In the genomic region with DNA sequence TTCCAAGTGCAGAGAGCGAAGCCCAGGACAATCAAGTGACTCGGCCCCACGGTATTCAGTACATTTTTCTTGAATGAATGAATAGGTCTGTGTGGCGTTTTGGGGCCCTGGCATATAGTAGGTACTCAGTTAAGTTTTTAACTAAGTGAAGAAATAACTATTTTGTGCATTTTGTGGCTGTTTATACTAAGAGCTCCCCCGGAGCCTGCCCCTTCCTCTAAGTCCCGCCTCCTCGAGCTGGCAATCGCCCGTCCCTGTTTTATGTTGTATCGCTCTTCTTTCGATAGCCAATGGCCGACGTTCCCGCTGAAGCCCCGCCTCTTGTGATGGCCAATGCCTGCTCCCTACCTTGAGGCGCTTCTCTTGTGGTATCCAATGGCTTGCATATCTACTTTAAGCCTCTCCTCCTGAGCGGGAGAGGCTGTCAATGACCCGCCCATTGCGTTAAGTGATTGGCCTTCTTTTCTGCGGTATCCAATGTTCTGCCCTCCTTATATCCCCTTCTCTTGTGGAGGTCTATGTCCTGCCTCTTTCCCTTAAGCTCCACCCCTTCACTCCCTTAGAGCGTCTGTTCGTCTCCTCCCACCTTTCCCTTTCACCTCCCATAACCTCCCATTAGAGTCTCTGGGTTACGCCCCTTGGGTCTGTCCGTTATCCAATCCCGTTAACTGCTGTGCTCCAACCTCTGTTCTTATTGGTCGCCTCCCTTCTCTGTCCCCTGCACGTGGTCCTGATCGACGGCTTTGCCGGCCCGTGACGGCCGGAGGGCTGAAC, we compare ENCODE assay signal across 1 cellular context.
TF ChIP-seq lines count a peak whose summit lies in the region.

No MANE protein-coding gene starts in this region.

TF ChIP-seq in HepG2, 621 proteins besides CTCF, POLR2A, EP300 and RAD21 (continued from another document):
- TF ChIP-seq TMF1 (CRISPR knock-in tag; IDR thresholded peaks at IDR 0.05; ENCODE audit: low read depth) (no peak), PLRG1 (conservative IDR thresholded peaks at IDR 0.05) (no peak), JDP2 (CRISPR knock-in tag; IDR thresholded peaks at IDR 0.05; ENCODE audit: borderline replicate concordance) (no peak), IRX3 (CRISPR knock-in tag; IDR thresholded peaks at IDR 0.05; ENCODE audit: borderline replicate concordance, low read depth) (no peak), GATA4 (IDR thresholded peaks at IDR 0.05; ENCODE audit: borderline replicate concordance, low read depth) (no peak), CHD2 (IDR thresholded peaks at IDR 0.05; ENCODE audit: low read depth, low read length) (peak; percentile 73; the same call in 1 of the 2 replicates), KDM4B (CRISPR knock-in tag; IDR thresholded peaks at IDR 0.05) (no peak), KLF9 (CRISPR knock-in tag; IDR thresholded peaks at IDR 0.05; ENCODE audit: low read depth) (no peak), ZNF607 (CRISPR knock-in tag; IDR thresholded peaks at IDR 0.05; ENCODE audit: borderline replicate concordance) (peak; percentile 3; the same call in 1 of the 2 replicates), ZNF234 (CRISPR knock-in tag; conservative IDR thresholded peaks at IDR 0.05) (no peak), MZF1 (CRISPR knock-in tag; IDR thresholded peaks at IDR 0.05; ENCODE audit: borderline replicate concordance) (no peak)
- TF ChIP-seq, protein P1, sequence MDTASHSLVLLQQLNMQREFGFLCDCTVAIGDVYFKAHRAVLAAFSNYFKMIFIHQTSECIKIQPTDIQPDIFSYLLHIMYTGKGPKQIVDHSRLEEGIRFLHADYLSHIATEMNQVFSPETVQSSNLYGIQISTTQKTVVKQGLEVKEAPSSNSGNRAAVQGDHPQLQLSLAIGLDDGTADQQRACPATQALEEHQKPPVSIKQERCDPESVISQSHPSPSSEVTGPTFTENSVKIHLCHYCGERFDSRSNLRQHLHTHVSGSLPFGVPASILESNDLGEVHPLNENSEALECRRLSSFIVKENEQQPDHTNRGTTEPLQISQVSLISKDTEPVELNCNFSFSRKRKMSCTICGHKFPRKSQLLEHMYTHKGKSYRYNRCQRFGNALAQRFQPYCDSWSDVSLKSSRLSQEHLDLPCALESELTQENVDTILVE (CRISPR knock-in tag; IDR thresholded peaks at IDR 0.05): peak; percentile 30; the same call in 1 of the 2 replicates
- TF ChIP-seq, protein P2, sequence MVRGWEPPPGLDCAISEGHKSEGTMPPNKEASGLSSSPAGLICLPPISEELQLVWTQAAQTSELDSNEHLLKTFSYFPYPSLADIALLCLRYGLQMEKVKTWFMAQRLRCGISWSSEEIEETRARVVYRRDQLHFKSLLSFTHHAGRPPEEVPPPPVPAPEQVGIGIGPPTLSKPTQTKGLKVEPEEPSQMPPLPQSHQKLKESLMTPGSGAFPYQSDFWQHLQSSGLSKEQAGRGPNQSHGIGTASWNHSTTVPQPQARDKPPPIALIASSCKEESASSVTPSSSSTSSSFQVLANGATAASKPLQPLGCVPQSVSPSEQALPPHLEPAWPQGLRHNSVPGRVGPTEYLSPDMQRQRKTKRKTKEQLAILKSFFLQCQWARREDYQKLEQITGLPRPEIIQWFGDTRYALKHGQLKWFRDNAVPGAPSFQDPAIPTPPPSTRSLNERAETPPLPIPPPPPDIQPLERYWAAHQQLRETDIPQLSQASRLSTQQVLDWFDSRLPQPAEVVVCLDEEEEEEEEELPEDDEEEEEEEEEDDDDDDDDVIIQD (CRISPR knock-in tag; IDR thresholded peaks at IDR 0.05; ENCODE audit: low read depth): no peak
- TF ChIP-seq, protein P3, sequence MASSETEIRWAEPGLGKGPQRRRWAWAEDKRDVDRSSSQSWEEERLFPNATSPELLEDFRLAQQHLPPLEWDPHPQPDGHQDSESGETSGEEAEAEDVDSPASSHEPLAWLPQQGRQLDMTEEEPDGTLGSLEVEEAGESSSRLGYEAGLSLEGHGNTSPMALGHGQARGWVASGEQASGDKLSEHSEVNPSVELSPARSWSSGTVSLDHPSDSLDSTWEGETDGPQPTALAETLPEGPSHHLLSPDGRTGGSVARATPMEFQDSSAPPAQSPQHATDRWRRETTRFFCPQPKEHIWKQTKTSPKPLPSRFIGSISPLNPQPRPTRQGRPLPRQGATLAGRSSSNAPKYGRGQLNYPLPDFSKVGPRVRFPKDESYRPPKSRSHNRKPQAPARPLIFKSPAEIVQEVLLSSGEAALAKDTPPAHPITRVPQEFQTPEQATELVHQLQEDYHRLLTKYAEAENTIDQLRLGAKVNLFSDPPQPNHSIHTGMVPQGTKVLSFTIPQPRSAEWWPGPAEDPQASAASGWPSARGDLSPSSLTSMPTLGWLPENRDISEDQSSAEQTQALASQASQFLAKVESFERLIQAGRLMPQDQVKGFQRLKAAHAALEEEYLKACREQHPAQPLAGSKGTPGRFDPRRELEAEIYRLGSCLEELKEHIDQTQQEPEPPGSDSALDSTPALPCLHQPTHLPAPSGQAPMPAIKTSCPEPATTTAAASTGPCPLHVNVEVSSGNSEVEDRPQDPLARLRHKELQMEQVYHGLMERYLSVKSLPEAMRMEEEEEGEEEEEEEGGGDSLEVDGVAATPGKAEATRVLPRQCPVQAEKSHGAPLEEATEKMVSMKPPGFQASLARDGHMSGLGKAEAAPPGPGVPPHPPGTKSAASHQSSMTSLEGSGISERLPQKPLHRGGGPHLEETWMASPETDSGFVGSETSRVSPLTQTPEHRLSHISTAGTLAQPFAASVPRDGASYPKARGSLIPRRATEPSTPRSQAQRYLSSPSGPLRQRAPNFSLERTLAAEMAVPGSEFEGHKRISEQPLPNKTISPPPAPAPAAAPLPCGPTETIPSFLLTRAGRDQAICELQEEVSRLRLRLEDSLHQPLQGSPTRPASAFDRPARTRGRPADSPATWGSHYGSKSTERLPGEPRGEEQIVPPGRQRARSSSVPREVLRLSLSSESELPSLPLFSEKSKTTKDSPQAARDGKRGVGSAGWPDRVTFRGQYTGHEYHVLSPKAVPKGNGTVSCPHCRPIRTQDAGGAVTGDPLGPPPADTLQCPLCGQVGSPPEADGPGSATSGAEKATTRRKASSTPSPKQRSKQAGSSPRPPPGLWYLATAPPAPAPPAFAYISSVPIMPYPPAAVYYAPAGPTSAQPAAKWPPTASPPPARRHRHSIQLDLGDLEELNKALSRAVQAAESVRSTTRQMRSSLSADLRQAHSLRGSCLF (CRISPR knock-in tag; IDR thresholded peaks at IDR 0.05; ENCODE audit: borderline replicate concordance): no peak
- TF ChIP-seq, protein P4, sequence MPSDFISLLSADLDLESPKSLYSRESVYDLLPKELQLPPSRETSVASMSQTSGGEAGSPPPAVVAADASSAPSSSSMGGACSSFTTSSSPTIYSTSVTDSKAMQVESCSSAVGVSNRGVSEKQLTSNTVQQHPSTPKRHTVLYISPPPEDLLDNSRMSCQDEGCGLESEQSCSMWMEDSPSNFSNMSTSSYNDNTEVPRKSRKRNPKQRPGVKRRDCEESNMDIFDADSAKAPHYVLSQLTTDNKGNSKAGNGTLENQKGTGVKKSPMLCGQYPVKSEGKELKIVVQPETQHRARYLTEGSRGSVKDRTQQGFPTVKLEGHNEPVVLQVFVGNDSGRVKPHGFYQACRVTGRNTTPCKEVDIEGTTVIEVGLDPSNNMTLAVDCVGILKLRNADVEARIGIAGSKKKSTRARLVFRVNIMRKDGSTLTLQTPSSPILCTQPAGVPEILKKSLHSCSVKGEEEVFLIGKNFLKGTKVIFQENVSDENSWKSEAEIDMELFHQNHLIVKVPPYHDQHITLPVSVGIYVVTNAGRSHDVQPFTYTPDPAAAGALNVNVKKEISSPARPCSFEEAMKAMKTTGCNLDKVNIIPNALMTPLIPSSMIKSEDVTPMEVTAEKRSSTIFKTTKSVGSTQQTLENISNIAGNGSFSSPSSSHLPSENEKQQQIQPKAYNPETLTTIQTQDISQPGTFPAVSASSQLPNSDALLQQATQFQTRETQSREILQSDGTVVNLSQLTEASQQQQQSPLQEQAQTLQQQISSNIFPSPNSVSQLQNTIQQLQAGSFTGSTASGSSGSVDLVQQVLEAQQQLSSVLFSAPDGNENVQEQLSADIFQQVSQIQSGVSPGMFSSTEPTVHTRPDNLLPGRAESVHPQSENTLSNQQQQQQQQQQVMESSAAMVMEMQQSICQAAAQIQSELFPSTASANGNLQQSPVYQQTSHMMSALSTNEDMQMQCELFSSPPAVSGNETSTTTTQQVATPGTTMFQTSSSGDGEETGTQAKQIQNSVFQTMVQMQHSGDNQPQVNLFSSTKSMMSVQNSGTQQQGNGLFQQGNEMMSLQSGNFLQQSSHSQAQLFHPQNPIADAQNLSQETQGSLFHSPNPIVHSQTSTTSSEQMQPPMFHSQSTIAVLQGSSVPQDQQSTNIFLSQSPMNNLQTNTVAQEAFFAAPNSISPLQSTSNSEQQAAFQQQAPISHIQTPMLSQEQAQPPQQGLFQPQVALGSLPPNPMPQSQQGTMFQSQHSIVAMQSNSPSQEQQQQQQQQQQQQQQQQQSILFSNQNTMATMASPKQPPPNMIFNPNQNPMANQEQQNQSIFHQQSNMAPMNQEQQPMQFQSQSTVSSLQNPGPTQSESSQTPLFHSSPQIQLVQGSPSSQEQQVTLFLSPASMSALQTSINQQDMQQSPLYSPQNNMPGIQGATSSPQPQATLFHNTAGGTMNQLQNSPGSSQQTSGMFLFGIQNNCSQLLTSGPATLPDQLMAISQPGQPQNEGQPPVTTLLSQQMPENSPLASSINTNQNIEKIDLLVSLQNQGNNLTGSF (CRISPR knock-in tag; IDR thresholded peaks at IDR 0.05): no peak
- TF ChIP-seq, protein P5, sequence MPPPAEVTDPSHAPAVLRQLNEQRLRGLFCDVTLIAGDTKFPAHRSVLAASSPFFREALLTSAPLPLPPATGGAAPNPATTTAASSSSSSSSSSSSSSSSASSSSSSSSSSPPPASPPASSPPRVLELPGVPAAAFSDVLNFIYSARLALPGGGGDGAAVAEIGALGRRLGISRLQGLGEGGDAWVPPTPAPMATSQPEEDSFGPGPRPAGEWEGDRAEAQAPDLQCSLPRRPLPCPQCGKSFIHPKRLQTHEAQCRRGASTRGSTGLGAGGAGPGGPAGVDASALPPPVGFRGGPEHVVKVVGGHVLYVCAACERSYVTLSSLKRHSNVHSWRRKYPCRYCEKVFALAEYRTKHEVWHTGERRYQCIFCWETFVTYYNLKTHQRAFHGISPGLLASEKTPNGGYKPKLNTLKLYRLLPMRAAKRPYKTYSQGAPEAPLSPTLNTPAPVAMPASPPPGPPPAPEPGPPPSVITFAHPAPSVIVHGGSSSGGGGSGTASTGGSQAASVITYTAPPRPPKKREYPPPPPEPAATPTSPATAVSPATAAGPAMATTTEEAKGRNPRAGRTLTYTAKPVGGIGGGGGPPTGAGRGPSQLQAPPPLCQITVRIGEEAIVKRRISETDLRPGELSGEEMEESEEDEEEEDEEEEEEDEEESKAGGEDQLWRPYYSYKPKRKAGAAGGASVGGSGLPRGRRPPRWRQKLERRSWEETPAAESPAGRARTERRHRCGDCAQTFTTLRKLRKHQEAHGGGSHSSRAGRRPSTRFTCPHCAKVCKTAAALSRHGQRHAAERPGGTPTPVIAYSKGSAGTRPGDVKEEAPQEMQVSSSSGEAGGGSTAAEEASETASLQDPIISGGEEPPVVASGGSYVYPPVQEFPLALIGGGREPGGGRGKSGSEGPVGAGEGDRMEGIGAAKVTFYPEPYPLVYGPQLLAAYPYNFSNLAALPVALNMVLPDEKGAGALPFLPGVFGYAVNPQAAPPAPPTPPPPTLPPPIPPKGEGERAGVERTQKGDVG (CRISPR knock-in tag; IDR thresholded peaks at IDR 0.05; ENCODE audit: borderline replicate concordance): no peak
- TF ChIP-seq, protein P6, sequence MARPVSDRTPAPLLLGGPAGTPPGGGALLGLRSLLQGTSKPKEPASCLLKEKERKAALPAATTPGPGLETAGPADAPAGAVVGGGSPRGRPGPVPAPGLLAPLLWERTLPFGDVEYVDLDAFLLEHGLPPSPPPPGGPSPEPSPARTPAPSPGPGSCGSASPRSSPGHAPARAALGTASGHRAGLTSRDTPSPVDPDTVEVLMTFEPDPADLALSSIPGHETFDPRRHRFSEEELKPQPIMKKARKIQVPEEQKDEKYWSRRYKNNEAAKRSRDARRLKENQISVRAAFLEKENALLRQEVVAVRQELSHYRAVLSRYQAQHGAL (CRISPR knock-in tag; IDR thresholded peaks at IDR 0.05; ENCODE audit: not compliant biosample characterization): no peak
